In genomic region chr1:62144238-62144831, GRCh38 we compare ENCODE assay signal across 8 cellular contexts. TPM values are rescaled to one million over a fixed set of nuclear protein-coding genes. Genes with fewer than 3 reads are reported as not detected.
DNase-seq lines count a peak whose midpoint lies in the region; ATAC-seq lines count a peak whose summit lies in the region.

No MANE protein-coding gene starts in this region.

- intact Hi-C loops in sciatic nerve (cut with DNase I), result no loop called here

- ATAC-seq in HG02870 (IDR thresholded peaks at IDR 0.05; ENCODE audit: unreplicated experiment) (peak; percentile 44), sciatic nerve (no peak)
- peak; percentile 54 for ATAC-seq in activated naive CD8-positive, alpha-beta T cell treated with anti-CD3 and anti-CD28 coated beads, Interleukin-2, amount 10 ng/mL, durations not matched to agents 7 days and 5 days (ENCODE audit: low read depth)

- POLR2A ChIA-PET in activated naive CD8-positive, alpha-beta T cell treated with anti-CD3 and anti-CD28 coated beads, Interleukin-2, amount 10 ng/mL, durations not matched to agents 7 days and 5 days (lab: Charles Lee), result no interaction called here

- no peaks in the 10 kb centered on the region for H3K9me3 Mint-ChIP-seq in activated naive CD8-positive, alpha-beta T cell treated with anti-CD3 and anti-CD28 coated beads, Interleukin-2, amount 10 ng/mL, durations not matched to agents 7 days and 5 days

- H3K27me3 Mint-ChIP-seq in activated naive CD8-positive, alpha-beta T cell treated with anti-CD3 and anti-CD28 coated beads, Interleukin-2, amount 10 ng/mL, durations not matched to agents 7 days and 5 days, result no peaks in the 10 kb centered on the region

- no peak overlapping the region for H3K27ac Mint-ChIP-seq in activated naive CD8-positive, alpha-beta T cell treated with anti-CD3 and anti-CD28 coated beads, Interleukin-2, amount 10 ng/mL, durations not matched to agents 7 days and 5 days

- peak; percentile 4 to 9 for DNase-seq in activated CD4-positive, alpha-beta T cell treated with anti-CD3 and anti-CD28 coated beads for 24 hours (ENCODE audit: low read depth in 2 of 2)
- no peak for DNase-seq in activated CD4-positive, alpha-beta T cell treated with anti-CD3 and anti-CD28 coated beads, Interleukin-2, amount 50 U/mL, for 4 hours
- DNase-seq in NCI-H69 (lab: John Stamatoyannopoulos, UW), result peak; percentile 37
- DNase-seq in activated naive CD8-positive, alpha-beta T cell treated with anti-CD3 and anti-CD28 coated beads, Interleukin-2, amount 10 ng/mL, durations not matched to agents 7 days and 5 days, result no peak
- DNase-seq in hippocampal formation (lab: John Stamatoyannopoulos, UW), result peak; percentile 21 to 68
- DNase-seq in stimulated activated CD4-positive, alpha-beta T cell treated with anti-CD3 and anti-CD28 coated beads, Interleukin-2, amount 100 ng/mL, for 24 hours, result peak; percentile 24 to 42
- no peak for DNase-seq in sciatic nerve (ENCODE audit: low spot score)

- no peak overlapping the region for H3K4me3 Mint-ChIP-seq in activated naive CD8-positive, alpha-beta T cell treated with anti-CD3 and anti-CD28 coated beads, Interleukin-2, amount 10 ng/mL, durations not matched to agents 7 days and 5 days

- no peaks in the 10 kb centered on the region for H3K36me3 Mint-ChIP-seq in activated naive CD8-positive, alpha-beta T cell treated with anti-CD3 and anti-CD28 coated beads, Interleukin-2, amount 10 ng/mL, durations not matched to agents 7 days and 5 days

- H3K4me1 Mint-ChIP-seq in activated naive CD8-positive, alpha-beta T cell treated with anti-CD3 and anti-CD28 coated beads, Interleukin-2, amount 10 ng/mL, durations not matched to agents 7 days and 5 days, result peaks cover 3% of the 10 kb centered on the region

RNA-seq across cellular contexts. Expression of gene L1TD1, which starts 50.3 kb away (rescaled TPM):
- not detected for total RNA-seq in activated naive CD8-positive, alpha-beta T cell treated with anti-CD3 and anti-CD28 coated beads, Interleukin-2, amount 10 ng/mL, durations not matched to agents 7 days and 5 days
- total RNA-seq in sciatic nerve, result 7.2 TPM

Comparison
In these comparisons a context has a peak if more than half of its experiments do, and no peak if none do; other contexts are left out.
1. DNase-seq: peak in activated CD4-positive, alpha-beta T cell treated with anti-CD3 and anti-CD28 coated beads for 24 hours (2 of 2), NCI-H69 (single experiment), hippocampal formation (2 of 2) and stimulated activated CD4-positive, alpha-beta T cell treated with anti-CD3 and anti-CD28 coated beads, Interleukin-2, amount 100 ng/mL, for 24 hours (2 of 2); none in activated CD4-positive, alpha-beta T cell treated with anti-CD3 and anti-CD28 coated beads, Interleukin-2, amount 50 U/mL, for 4 hours (0 of 2), activated naive CD8-positive, alpha-beta T cell treated with anti-CD3 and anti-CD28 coated beads, Interleukin-2, amount 10 ng/mL, durations not matched to agents 7 days and 5 days (single experiment) and sciatic nerve (single experiment).